15 cellular contexts compared by ENCODE assay signal in genomic region chr3:20668411-20668810, GRCh38.
DNase-seq lines count a peak whose midpoint lies in the region; ATAC-seq and TF ChIP-seq lines count a peak whose summit lies in the region.
"Had no signal": no experiment of that assay in that cellular context is flagged by ENCODE, and none has a peak within 500 bp of the region (broad histone marks: within the 10 kb centered on the region; RNA-seq: fewer than 3 reads in every experiment).

No MANE protein-coding gene starts in this region.

- no peaks in the 10 kb centered on the region for H3K4me1 Mint-ChIP-seq in activated naive CD4-positive, alpha-beta T cell treated with anti-CD3 and anti-CD28 coated beads for 36 hours (ENCODE audit: low read depth)
- H3K4me1 Mint-ChIP-seq: activated B cell treated with CpG ODN at 0.5 μM for 24 hours had no signal

- ATAC-seq in esophagus mucosa: no peak
- ATAC-seq: CD8-positive, alpha-beta T cell; GM12878; Panc1 had no signal

- CTCF ChIA-PET in activated naive CD4-positive, alpha-beta T cell treated with anti-CD3 and anti-CD28 coated beads for 36 hours (lab: Charles Lee): no interaction called here

- H3K4me3 ChIP-seq in choroid plexus epithelial cell (ENCODE audit: low read depth, low read length): no peak overlapping the region
- H3K4me3 ChIP-seq: GM12878, sigmoid colon, tibial artery had no signal

- DNase-seq in EL (peak; percentile 44), NCI-H446 (lab: John Stamatoyannopoulos, UW) (peak; percentile 38 to 88), choroid plexus epithelial cell (ENCODE audit: low read depth) (peak; percentile 35), lung microvascular endothelial cell (ENCODE audit: low read depth in 2 of 2) (peak; percentile 18 to 30), mucosa of gallbladder (ENCODE audit: low spot score) (no peak), activated T-cell treated with anti-CD3 and anti-CD28 coated beads for 4 hours (no peak)
- DNase-seq in activated naive CD4-positive, alpha-beta T cell treated with anti-CD3 and anti-CD28 coated beads for 36 hours: no peak
- DNase-seq: activated B cell treated with CpG ODN at 0.5 μM for 24 hours; CD8-positive, alpha-beta T cell; sigmoid colon; tibial artery had no signal

- H3K36me3 Mint-ChIP-seq in activated naive CD4-positive, alpha-beta T cell treated with anti-CD3 and anti-CD28 coated beads for 36 hours (ENCODE audit: low read depth): no peaks in the 10 kb centered on the region
- H3K36me3 Mint-ChIP-seq: CD8-positive, alpha-beta T cell; mesothelial cell of epicardium had no signal

- peak; percentile 24 for TF ChIP-seq CTCF in choroid plexus epithelial cell (conservative IDR thresholded peaks at IDR 0.05; ENCODE audit: low read depth, low read length)

- peaks cover 6% of the 10 kb centered on the region for H3K9me3 Mint-ChIP-seq in activated naive CD4-positive, alpha-beta T cell treated with anti-CD3 and anti-CD28 coated beads for 36 hours
- H3K9me3 Mint-ChIP-seq: activated B cell treated with CpG ODN at 0.5 μM for 24 hours had no signal

- no peak overlapping the region for H3K4me3 Mint-ChIP-seq in activated naive CD4-positive, alpha-beta T cell treated with anti-CD3 and anti-CD28 coated beads for 36 hours
- H3K4me3 Mint-ChIP-seq: activated B cell treated with CpG ODN at 0.5 μM for 24 hours; CD8-positive, alpha-beta T cell; mesothelial cell of epicardium had no signal

- intact Hi-C loops in activated naive CD4-positive, alpha-beta T cell treated with anti-CD3 and anti-CD28 coated beads for 36 hours (cut with micrococcal nuclease): no loop called here

- no peak overlapping the region for H3K27ac Mint-ChIP-seq in activated naive CD4-positive, alpha-beta T cell treated with anti-CD3 and anti-CD28 coated beads for 36 hours
- H3K27ac Mint-ChIP-seq: activated B cell treated with CpG ODN at 0.5 μM for 24 hours; CD8-positive, alpha-beta T cell; mesothelial cell of epicardium had no signal

- no peaks in the 10 kb centered on the region for H3K27me3 Mint-ChIP-seq in activated naive CD4-positive, alpha-beta T cell treated with anti-CD3 and anti-CD28 coated beads for 36 hours (ENCODE audit: low read depth)
- H3K27me3 Mint-ChIP-seq: activated B cell treated with CpG ODN at 0.5 μM for 24 hours had no signal

Comparison
In these comparisons a context has a peak if more than half of its experiments do, and no peak if none do; other contexts are left out.
1. DNase-seq: peak in EL (single experiment), NCI-H446 (2 of 2), choroid plexus epithelial cell (single experiment) and lung microvascular endothelial cell (2 of 2); none in mucosa of gallbladder (single experiment), activated naive CD4-positive, alpha-beta T cell treated with anti-CD3 and anti-CD28 coated beads for 36 hours (single experiment) and activated T-cell treated with anti-CD3 and anti-CD28 coated beads for 4 hours (single experiment).